20 cellular contexts compared by ENCODE assay signal in the genomic region with DNA sequence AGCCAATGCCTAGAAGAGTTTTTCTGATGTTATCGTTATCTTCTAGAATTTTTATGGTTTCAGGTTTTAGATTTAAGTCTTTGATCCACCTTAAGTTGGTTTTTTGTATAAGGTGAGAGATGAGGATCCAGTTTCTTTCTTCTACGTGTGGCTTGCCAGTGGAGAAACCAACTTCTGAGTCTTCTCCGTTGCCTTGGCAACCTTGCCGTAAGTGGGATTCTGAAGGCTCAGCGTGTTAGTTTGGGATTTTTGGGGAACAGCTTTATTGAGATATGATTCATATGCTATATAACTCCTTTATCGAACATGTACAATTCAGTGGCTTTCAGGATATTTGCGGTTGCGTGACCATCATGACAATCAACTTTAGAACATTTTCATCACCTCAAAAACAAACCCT.
"Had no signal": no experiment of that assay in that cellular context is flagged by ENCODE, and none has a peak within 500 bp of the region (broad histone marks: within the 10 kb centered on the region; RNA-seq: fewer than 3 reads in every experiment).

No MANE protein-coding gene starts in this region.

- H3K27me3 Mint-ChIP-seq: memory B cell; naive thymus-derived CD4-positive, alpha-beta T cell; progenitor cell of endocrine pancreas; stimulated activated memory B cell treated with anti-CD40 and anti-IgM and Interleukin-4, amounts not matched to agents 10 μg/mL and 1 μg/mL and 100 μg/mL, for 72 hours had no signal

- ATAC-seq: esophagus mucosa; gastroesophageal sphincter; left lobe of liver; mucosa of descending colon; naive thymus-derived CD4-positive, alpha-beta T cell; sciatic nerve; stimulated activated memory B cell treated with anti-CD40 and anti-IgM and Interleukin-4, amounts not matched to agents 10 μg/mL and 1 μg/mL and 100 μg/mL, for 72 hours; stimulated activated naive CD8-positive, alpha-beta T cell treated with anti-CD3 and anti-CD28 coated beads, Interleukin-15, Interleukin-2, amounts not matched to agents 100 U/mL and 50 U/mL, for 24 hours had no signal

- H3K27ac Mint-ChIP-seq: memory B cell; stimulated activated memory B cell treated with anti-CD40 and anti-IgM and Interleukin-4, amounts not matched to agents 10 μg/mL and 1 μg/mL and 100 μg/mL, for 72 hours had no signal

- H3K9me3 Mint-ChIP-seq: memory B cell; naive thymus-derived CD4-positive, alpha-beta T cell; stimulated activated memory B cell treated with anti-CD40 and anti-IgM and Interleukin-4, amounts not matched to agents 10 μg/mL and 1 μg/mL and 100 μg/mL, for 72 hours had no signal

- H3K4me3 Mint-ChIP-seq: memory B cell; naive thymus-derived CD4-positive, alpha-beta T cell; stimulated activated memory B cell treated with anti-CD40 and anti-IgM and Interleukin-4, amounts not matched to agents 10 μg/mL and 1 μg/mL and 100 μg/mL, for 72 hours had no signal

- DNase-seq: dorsolateral prefrontal cortex; effector CD4-positive, alpha-beta T cell; foreskin fibroblast; heart left ventricle; kidney; mucosa of descending colon; naive thymus-derived CD4-positive, alpha-beta T cell; occipital lobe; stimulated activated CD4-positive, alpha-beta T cell treated with anti-CD3 and anti-CD28 coated beads, Interleukin-2, amount 100 ng/mL, for 24 hours; stimulated activated CD4-positive, alpha-beta T cell treated with anti-CD3 and anti-CD28 coated beads, Interleukin-4, amount 100 ng/mL, for 24 hours; stimulated activated naive CD8-positive, alpha-beta T cell treated with anti-CD3 and anti-CD28 coated beads, Interleukin-15, Interleukin-2, amounts not matched to agents 100 U/mL and 50 U/mL, for 24 hours; substantia nigra; upper lobe of left lung had no signal
